ENCODE assay signal across 20 cellular contexts in genomic region chr11:121931121-121931520, GRCh38.
A peak's percentile ranks its signal among the peaks of the same experiment; 100 is the strongest.
DNase-seq lines count a peak whose midpoint lies in the region; ATAC-seq, FAIRE-seq and TF ChIP-seq lines count a peak whose summit lies in the region.
"Had no signal": no experiment of that assay in that cellular context is flagged by ENCODE, and none has a peak within 500 bp of the region (broad histone marks: within the 10 kb centered on the region; RNA-seq: fewer than 3 reads in every experiment).

No MANE protein-coding gene starts in this region.

- peak overlapping the region; percentile 11; the same call in 1 of the 2 replicates for H3K9ac ChIP-seq in HepG2 (ENCODE audit: insufficient read depth, low read depth, low read length)
- no peak overlapping the region for H3K9ac ChIP-seq in OCI-LY3 (ENCODE audit: low read length)
- H3K9ac ChIP-seq: BLaER1 had no signal

- no peaks in the 10 kb centered on the region for H4K20me1 ChIP-seq in HepG2 (ENCODE audit: insufficient read depth, low read length)
- H4K20me1 ChIP-seq in OCI-LY3 (ENCODE audit: insufficient read depth, low read length): no peaks in the 10 kb centered on the region
- H4K20me1 ChIP-seq: BLaER1 had no signal

- no peak overlapping the region for H2AFZ ChIP-seq in HepG2 (ENCODE audit: low read length)
- H2AFZ ChIP-seq in OCI-LY3 (ENCODE audit: low read depth, low read length): no peak overlapping the region

- ATAC-seq in HepG2 (no peak), right lobe of liver (no peak), sciatic nerve (peak; percentile 48)
- ATAC-seq: A549 had no signal

- no peak for TF ChIP-seq RAD21 in HepG2 (CRISPR knock-in tag; IDR thresholded peaks at IDR 0.05)

- no TSS peak for BruUV-seq in HepG2 (replicated peaks; lab: Mats Ljungman, UMichigan)

- WGBS in HepG2 (ENCODE audit: low lambda C conversion rate): 90% methylated on average over 2 of the region's 2 CpGs
- 49% methylated on average over 2 of the region's 2 CpGs for WGBS in right lobe of liver (ENCODE audit: insufficient coverage, low coverage, low lambda C conversion rate, missing lambda C conversion rate)

- H3K4me3 ChIP-seq in HepG2 (replicated peaks in 1 of 3; ENCODE audit: insufficient read depth in 1 of 3, low read depth in 2 of 3, low read length in 3 of 3) (peak overlapping the region in 1 of 3 experiments; percentile 6; a peak in 1 of 6 replicates), right lobe of liver (no peak overlapping the region), OCI-LY3 (ENCODE audit: low read length) (no peak overlapping the region)
- H3K4me3 ChIP-seq: A549, BLaER1 had no signal

- peak overlapping the region; percentile 94 for H3K27ac ChIP-seq in HepG2 (ENCODE audit: extremely low read length, insufficient read depth, low read length)
- H3K27ac ChIP-seq in right lobe of liver: peak overlapping the region in 1 of 3 donors; percentile 75
- H3K27ac ChIP-seq in OCI-LY3 (ENCODE audit: low read length): no peak overlapping the region
- H3K27ac ChIP-seq: 22Rv1, A549, BLaER1 had no signal

- POLR2A ChIA-PET in HepG2 (lab: Yijun Ruan, JAX): no interaction called here

- TF ChIP-seq CTCF in HepG2 (CRISPR knock-in tag; IDR thresholded peaks at IDR 0.05) (no peak), right lobe of liver (IDR thresholded peaks at IDR 0.05) (no peak), OCI-LY3 (IDR thresholded peaks at IDR 0.05; ENCODE audit: low read depth, low read length) (no peak)

- TF ChIP-seq POLR2A in HepG2 (IDR thresholded peaks at IDR 0.05; ENCODE audit: insufficient read depth in 1 of 2, low read depth in 2 of 2, low read length in 2 of 2): no peak
- TF ChIP-seq POLR2A in right lobe of liver (IDR thresholded peaks at IDR 0.05): no peak

- H3K4me2 ChIP-seq in HepG2 (ENCODE audit: low read depth, low read length) (peak overlapping the region; percentile 65), OCI-LY3 (ENCODE audit: low read length) (0 out of 2 replicates have a peak overlapping the region, but pooled peaks have one; percentile 20)
- H3K4me2 ChIP-seq: A549, BLaER1 had no signal

- CTCF ChIA-PET in HepG2 (lab: Yijun Ruan, JAX; ENCODE audit: low intra/inter-chr PET ratio, low total read pairs): no interaction called here

- H3K36me3 ChIP-seq in HepG2 (replicated peaks in 1 of 2; ENCODE audit: control insufficient read depth in 1 of 2, insufficient read depth in 2 of 2, low read length in 2 of 2) (no peaks in the 10 kb centered on the region), right lobe of liver (no peaks in the 10 kb centered on the region), OCI-LY3 (replicated peaks; ENCODE audit: low read depth, low read length) (no peaks in the 10 kb centered on the region)
- H3K36me3 ChIP-seq: BE2C, BLaER1 had no signal

- in situ Hi-C loops in HepG2 (cut with HindIII; ENCODE audit: extremely low pct_ligation_motif_present, low pct_unique_long_range_greater_than_20kb): no loop called here

- intact Hi-C loops in HepG2 (cut with micrococcal nuclease; ENCODE audit: unreplicated experiment) (no loop called here), right lobe of liver (cut with DNase I) (no loop called here), sciatic nerve (cut with DNase I) (no loop called here)

- H3K4me1 ChIP-seq in HepG2 (ENCODE audit: insufficient read depth, low read length): peaks cover 76% of the 10 kb centered on the region
- H3K4me1 ChIP-seq in right lobe of liver: peaks cover 0 to 51% (median 20%) of the 10 kb centered on the region in 4 donors
- peaks cover 32% of the 10 kb centered on the region for H3K4me1 ChIP-seq in OCI-LY3 (ENCODE audit: low read length)
- H3K4me1 ChIP-seq: A549, BLaER1 had no signal

- H3K9me3 ChIP-seq in HepG2 (ENCODE audit: low read length) (no peaks in the 10 kb centered on the region), right lobe of liver (no peaks in the 10 kb centered on the region), OCI-LY3 (ENCODE audit: insufficient read depth, low read length) (no peaks in the 10 kb centered on the region)
- H3K9me3 ChIP-seq: A549, BE2C, BLaER1 had no signal

- FAIRE-seq in HepG2 (lab: Jason Lieb, UNC): no peak
- FAIRE-seq: A549, G401.6, GM12891, GM18507 had no signal

- H3K79me2 ChIP-seq in HepG2 (ENCODE audit: insufficient read depth, low read length) (no peaks in the 10 kb centered on the region), OCI-LY3 (ENCODE audit: low read length) (no peaks in the 10 kb centered on the region)

- H3K27me3 ChIP-seq in HepG2 (ENCODE audit: control insufficient read depth in 1 of 2, insufficient read depth in 2 of 2, low read length in 2 of 2) (no peaks in the 10 kb centered on the region), right lobe of liver (no peaks in the 10 kb centered on the region), OCI-LY3 (ENCODE audit: low read depth, low read length) (peaks cover 18% of the 10 kb centered on the region; the same call in 1 of the 2 replicates)
- H3K27me3 ChIP-seq: BE2C, BLaER1 had no signal

- DNase-seq in HepG2 (ENCODE audit: low spot score) (no peak), right lobe of liver (no peak), sciatic nerve (ENCODE audit: low spot score) (no peak), islet precursor cell (no peak), DMS153 treated with DMSO at 0.1 percent for 48 hours (lab: John Stamatoyannopoulos, UW; ENCODE audit: unreplicated experiment) (no peak)
- DNase-seq: BE2C; CD4-positive, alpha-beta memory T cell; CD4-positive, CD25-positive, alpha-beta regulatory T cell; CD8-positive, alpha-beta memory T cell; COR-L47; DMS 273 treated with DMSO at 0.1 percent for 48 hours; DMS153; GF-D8 had no signal

- no peak for TF ChIP-seq EP300 in HepG2 (IDR thresholded peaks at IDR 0.05; ENCODE audit: low read depth in 2 of 2, low read length in 2 of 2)
- no peak for TF ChIP-seq EP300 in HepG2 (CRISPR knock-in tag; IDR thresholded peaks at IDR 0.05; ENCODE audit: borderline replicate concordance)

TF ChIP-seq in HepG2, 621 proteins besides CTCF, POLR2A, EP300 and RAD21 (continues in another document):
- TF ChIP-seq RNF219 (CRISPR knock-in tag; IDR thresholded peaks at IDR 0.05): no peak
- TF ChIP-seq MBNL3 (CRISPR knock-in tag; conservative IDR thresholded peaks at IDR 0.05): no peak
- TF ChIP-seq ZNF430 (CRISPR knock-in tag; IDR thresholded peaks at IDR 0.05): no peak
- TF ChIP-seq NFYB (CRISPR knock-in tag; IDR thresholded peaks at IDR 0.05): no peak
- TF ChIP-seq EEA1 (CRISPR knock-in tag; IDR thresholded peaks at IDR 0.05; ENCODE audit: borderline replicate concordance): no peak
- TF ChIP-seq HMG20A (CRISPR knock-in tag; IDR thresholded peaks at IDR 0.05; ENCODE audit: borderline replicate concordance): no peak
- no peak for TF ChIP-seq ZFY (CRISPR knock-in tag; IDR thresholded peaks at IDR 0.05)
- no peak for TF ChIP-seq ZNF414 (CRISPR knock-in tag; IDR thresholded peaks at IDR 0.05)
- TF ChIP-seq ZNF629 (CRISPR knock-in tag; conservative IDR thresholded peaks at IDR 0.05): peak; percentile 90
- TF ChIP-seq ZBTB39 (CRISPR knock-in tag; IDR thresholded peaks at IDR 0.05): no peak
- TF ChIP-seq ZNF678 (CRISPR knock-in tag; IDR thresholded peaks at IDR 0.05): no peak
- TF ChIP-seq MYC (CRISPR knock-in tag; IDR thresholded peaks at IDR 0.05; ENCODE audit: borderline replicate concordance): no peak
- no peak for TF ChIP-seq ZBTB14 (CRISPR knock-in tag; IDR thresholded peaks at IDR 0.05)
